8 cellular contexts compared by ENCODE assay signal in the genomic region with DNA sequence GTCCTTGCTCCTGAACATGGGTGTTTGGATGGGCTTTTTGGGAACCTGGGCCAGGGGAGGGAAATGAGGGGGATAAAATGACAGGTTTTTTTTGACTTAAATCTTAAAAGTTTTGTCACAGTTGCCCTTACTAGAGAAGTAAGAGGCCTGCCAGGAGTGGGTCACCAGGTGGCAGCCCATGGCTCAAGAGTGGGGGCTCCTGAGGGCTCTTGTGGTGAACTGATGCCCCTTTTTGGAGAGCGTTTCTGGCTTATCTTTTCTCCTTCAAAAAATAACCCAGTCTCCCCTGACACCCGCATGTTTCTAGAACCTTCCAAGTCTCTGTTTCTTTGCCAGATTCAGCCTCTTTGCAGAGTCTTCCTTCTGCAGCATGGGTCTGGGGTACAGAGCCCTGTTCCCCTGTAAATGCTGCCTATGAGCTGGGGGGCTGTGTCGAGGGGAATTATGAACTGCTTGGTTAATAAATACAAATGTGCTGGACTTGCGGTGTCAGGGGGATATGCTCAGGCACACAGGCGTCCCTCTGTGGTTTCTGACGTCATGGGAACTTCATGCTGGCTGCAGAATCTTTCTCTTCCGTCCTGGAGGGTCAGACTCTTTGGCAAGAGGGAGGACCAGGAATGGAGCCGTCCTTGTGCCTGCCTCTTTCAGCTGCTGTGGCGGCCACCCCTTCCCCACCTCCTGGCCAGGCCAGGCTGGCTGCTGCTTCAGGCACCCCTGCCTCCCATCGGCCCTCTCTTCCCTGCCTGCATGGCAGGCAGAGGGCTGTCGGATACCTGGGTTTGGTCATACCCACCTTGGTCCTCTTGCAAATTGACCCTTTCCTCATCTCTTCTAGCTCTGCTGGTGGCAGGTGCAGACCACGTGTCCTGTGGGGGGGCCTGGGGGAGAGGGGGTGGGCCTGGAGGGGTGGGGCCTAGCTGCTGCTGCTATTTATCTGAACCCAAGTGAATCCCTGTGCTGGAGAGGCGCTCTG. TPM values are rescaled to one million over a fixed set of nuclear protein-coding genes. Genes with fewer than 3 reads are reported as not detected.
A peak's percentile ranks its signal among the peaks of the same experiment; 100 is the strongest.
DNase-seq lines count a peak whose midpoint lies in the region; ATAC-seq and TF ChIP-seq lines count a peak whose summit lies in the region.

No MANE protein-coding gene starts in this region.

- peaks cover 0 to 25% (median 7%) of the 10 kb centered on the region in 3 donors for H3K36me3 Mint-ChIP-seq in naive thymus-derived CD8-positive, alpha-beta T cell

- H3K4me3 Mint-ChIP-seq in naive thymus-derived CD8-positive, alpha-beta T cell = peak overlapping the region; percentile 42 to 92 (median 80)

- no peaks in the 10 kb centered on the region for H3K27me3 Mint-ChIP-seq in naive thymus-derived CD8-positive, alpha-beta T cell

- POLR2A ChIA-PET in naive thymus-derived CD8-positive, alpha-beta T cell (lab: Charles Lee) = interaction anchor here (0.5 to 6.0 kb wide), 9 partner anchors 8 to 484 kb away, joined by 3 to 38 read pairs (median 7); a partner anchor contains a TSS

- peak overlapping the region; percentile 69 to 99 (median 97) for H3K27ac Mint-ChIP-seq in naive thymus-derived CD8-positive, alpha-beta T cell

- no peaks in the 10 kb centered on the region for H3K9me3 Mint-ChIP-seq in naive thymus-derived CD8-positive, alpha-beta T cell

- peak overlapping the region; percentile 81 for H3K27ac ChIP-seq in VCaP

- ATAC-seq in HG03354 (IDR thresholded peaks at IDR 0.05; ENCODE audit: poor library complexity, severe bottlenecking, unreplicated experiment) = peak; percentile 45
- ATAC-seq in naive thymus-derived CD8-positive, alpha-beta T cell = no peak
- ATAC-seq in HG03108 (IDR thresholded peaks at IDR 0.05; ENCODE audit: unreplicated experiment) = no peak
- ATAC-seq in GM21619 (IDR thresholded peaks at IDR 0.05; ENCODE audit: unreplicated experiment) = no peak

- peak; percentile 71 for DNase-seq in GM03348 (ENCODE audit: low spot score)
- peak; percentile 84 for DNase-seq in fibroblast of gingiva (ENCODE audit: low read depth)
- peak in 2 of 10 donors; percentile 20 to 28 for DNase-seq in naive thymus-derived CD8-positive, alpha-beta T cell
- no peak for DNase-seq in HuH-7 (ENCODE audit: low spot score)

- H3K4me1 Mint-ChIP-seq in naive thymus-derived CD8-positive, alpha-beta T cell = peaks cover 18 to 46% (median 34%) of the 10 kb centered on the region in 4 donors

- TF ChIP-seq CTCF in VCaP (conservative IDR thresholded peaks at IDR 0.05) = no peak

RNA-seq across cellular contexts. Expression of a gene that starts 30.1 kb away (rescaled TPM):
- total RNA-seq in naive thymus-derived CD8-positive, alpha-beta T cell = 10 to 100 TPM; 59.7 to 60.6 TPM
- polyA plus RNA-seq in naive thymus-derived CD8-positive, alpha-beta T cell = 10 to 100 TPM; 13.7 to 15.5 (median 14.2) TPM

RNA-seq across cellular contexts. Expression of a gene that starts 30.8 kb away (rescaled TPM):
- 10 to 100 TPM; 10.9 to 11.3 TPM for total RNA-seq in naive thymus-derived CD8-positive, alpha-beta T cell
- 10 to 100 TPM; 10.7 to 15.5 (median 11.9) TPM for polyA plus RNA-seq in naive thymus-derived CD8-positive, alpha-beta T cell

RNA-seq across cellular contexts. Expression of a gene that starts 36.7 kb away (rescaled TPM):
- 1 to 10 TPM; 7.5 to 8.8 TPM for total RNA-seq in naive thymus-derived CD8-positive, alpha-beta T cell
- under 1 TPM in 2 of 3 donors, not detected in 1; 0.05 to 0.49 TPM for polyA plus RNA-seq in naive thymus-derived CD8-positive, alpha-beta T cell
